9 cellular contexts compared by ENCODE assay signal in genomic region chr20:38883081-38883980, GRCh38. TPM values are rescaled to one million over a fixed set of nuclear protein-coding genes. Genes with fewer than 3 reads are reported as not detected.
DNase-seq lines count a peak whose midpoint lies in the region; ATAC-seq and TF ChIP-seq lines count a peak whose summit lies in the region.
"Had no signal": no experiment of that assay in that cellular context is flagged by ENCODE, and none has a peak within 500 bp of the region (broad histone marks: within the 10 kb centered on the region; RNA-seq: fewer than 3 reads in every experiment).

No MANE protein-coding gene starts in this region.

- H3K9me3 ChIP-seq in OCI-LY7 (ENCODE audit: low read length) (no peaks in the 10 kb centered on the region), Caco-2 (no peaks in the 10 kb centered on the region)

- H3K4me1 Mint-ChIP-seq in activated naive CD8-positive, alpha-beta T cell (ENCODE audit: low read depth): peaks cover 39% of the 10 kb centered on the region
- H3K4me1 Mint-ChIP-seq in activated naive CD8-positive, alpha-beta T cell treated with anti-CD3 and anti-CD28 coated beads for 36 hours: peaks cover 40% of the 10 kb centered on the region
- no peaks in the 10 kb centered on the region for H3K4me1 Mint-ChIP-seq in Caco-2 (ENCODE audit: low read depth, unreplicated experiment)

- DNase-seq in activated naive CD8-positive, alpha-beta T cell treated with anti-CD3 and anti-CD28 coated beads for 36 hours: no peak
- DNase-seq in OCI-LY7 (ENCODE audit: low spot score): peak; percentile 63
- no peak for DNase-seq in epithelial cell of proximal tubule (ENCODE audit: low read depth)
- peak in 32 of 49 donors; percentile 11 to 93 (median 38) for DNase-seq in substantia nigra (lab: John Stamatoyannopoulos, UW)
- no peak for DNase-seq in globus pallidus (ENCODE audit: low spot score)
- DNase-seq in Caco-2: no peak
- DNase-seq: DND-41 had no signal

- H3K9me2 ChIP-seq in OCI-LY7 (ENCODE audit: insufficient read depth, low read length): no peaks in the 10 kb centered on the region

- peaks cover 9% of the 10 kb centered on the region for H3K36me3 Mint-ChIP-seq in activated naive CD8-positive, alpha-beta T cell
- peaks cover 16% of the 10 kb centered on the region for H3K36me3 Mint-ChIP-seq in activated naive CD8-positive, alpha-beta T cell treated with anti-CD3 and anti-CD28 coated beads for 36 hours
- H3K36me3 Mint-ChIP-seq in Caco-2 (ENCODE audit: insufficient read depth, unreplicated experiment): no peaks in the 10 kb centered on the region

- no peaks in the 10 kb centered on the region for H4K20me1 ChIP-seq in OCI-LY7 (ENCODE audit: insufficient read depth, low read length)

- H3K27ac ChIP-seq in OCI-LY7 (ENCODE audit: low read depth, low read length, poor library complexity, severe bottlenecking): peak overlapping the region; percentile 97
- H3K27ac ChIP-seq in substantia nigra (ENCODE audit: low read depth, low read length, poor library complexity, severe bottlenecking): peak overlapping the region; percentile 92

- CTCF ChIA-PET in OCI-LY7 (lab: Charles Lee; ENCODE audit: unreplicated experiment): interaction anchor here (0.7 to 3.4 kb wide), 8 partner anchors 8 to 211 kb away, joined by 3 to 34 read pairs (median 4); no protein-coding TSS in a partner anchor
- CTCF ChIA-PET in Caco-2 (lab: Charles Lee): interaction anchor here (1.3 to 1.7 kb wide), 3 partner anchors 10 to 79 kb away, joined by 4 to 7 read pairs (median 6); partner anchors contain the start of gene DHX35

- intact Hi-C loops in OCI-LY7 (cut with micrococcal nuclease; ENCODE audit: unreplicated experiment) (no loop called here), Caco-2 (cut with micrococcal nuclease; ENCODE audit: unreplicated experiment) (no loop called here)

- no peaks in the 10 kb centered on the region for H3K27me3 ChIP-seq in Caco-2 (replicated peaks; ENCODE audit: control insufficient read depth, insufficient read depth, low read length)

- no peaks in the 10 kb centered on the region for H3K27me3 Mint-ChIP-seq in activated naive CD8-positive, alpha-beta T cell
- no peaks in the 10 kb centered on the region for H3K27me3 Mint-ChIP-seq in activated naive CD8-positive, alpha-beta T cell treated with anti-CD3 and anti-CD28 coated beads for 36 hours
- H3K27me3 Mint-ChIP-seq in Caco-2 (ENCODE audit: insufficient read depth, unreplicated experiment): peaks cover 23% of the 10 kb centered on the region

- H3K4me1 ChIP-seq in OCI-LY7 (ENCODE audit: insufficient read depth, low read length, poor library complexity, severe bottlenecking) (peaks cover 81% of the 10 kb centered on the region), Caco-2 (peaks cover 8% of the 10 kb centered on the region; the same call in 1 of the 2 replicates)

- H3K4me3 Mint-ChIP-seq in activated naive CD8-positive, alpha-beta T cell: no peak overlapping the region
- H3K4me3 Mint-ChIP-seq in activated naive CD8-positive, alpha-beta T cell treated with anti-CD3 and anti-CD28 coated beads for 36 hours: no peak overlapping the region
- H3K4me3 Mint-ChIP-seq in Caco-2 (ENCODE audit: unreplicated experiment): no peak overlapping the region

- peak overlapping the region; percentile 70 for H3K4me2 ChIP-seq in OCI-LY7 (ENCODE audit: low read length)

- TF ChIP-seq CTCF in OCI-LY7 (conservative IDR thresholded peaks at IDR 0.05; ENCODE audit: low read length): peak; percentile 63
- TF ChIP-seq CTCF in epithelial cell of proximal tubule (conservative IDR thresholded peaks at IDR 0.05; ENCODE audit: low read depth, low read length): peak; percentile 23
- peak in 1 of 2 experiments; percentile 11 for TF ChIP-seq CTCF in Caco-2 (IDR thresholded peaks at IDR 0.05; ENCODE audit: insufficient read depth in 1 of 2, low read depth in 1 of 2, low read length in 1 of 2, severe bottlenecking in 1 of 2, unreplicated experiment in 1 of 2)

- H3K79me2 ChIP-seq in OCI-LY7 (ENCODE audit: insufficient read depth, low read depth, low read length): peaks cover 60% of the 10 kb centered on the region

- H3K27ac Mint-ChIP-seq in activated naive CD8-positive, alpha-beta T cell: peak overlapping the region; percentile 87
- no peak overlapping the region for H3K27ac Mint-ChIP-seq in activated naive CD8-positive, alpha-beta T cell treated with anti-CD3 and anti-CD28 coated beads for 36 hours
- H3K27ac Mint-ChIP-seq in Caco-2 (ENCODE audit: unreplicated experiment): no peak overlapping the region

- H3K4me3 ChIP-seq in OCI-LY7 (ENCODE audit: low read depth, low read length, poor library complexity, severe bottlenecking): peak overlapping the region; percentile 36
- no peak overlapping the region for H3K4me3 ChIP-seq in epithelial cell of proximal tubule (ENCODE audit: low read depth, low read length)
- no peak overlapping the region for H3K4me3 ChIP-seq in Caco-2 (ENCODE audit: low read depth, low read length)

- no TSS peak for BruUV-seq in OCI-LY7 (replicated peaks; lab: Mats Ljungman, UMichigan)
- no TSS peak for BruUV-seq in Caco-2 (replicated peaks; lab: Mats Ljungman, UMichigan)

- H3K36me3 ChIP-seq in OCI-LY7 (ENCODE audit: insufficient read depth, low read length) (no peaks in the 10 kb centered on the region), Caco-2 (ENCODE audit: control insufficient read depth, insufficient read depth, low read length) (no peaks in the 10 kb centered on the region)

- POLR2A ChIA-PET in OCI-LY7 (lab: Charles Lee) (interaction anchor here (0.7 to 7.5 kb wide), 16 partner anchors 9 to 77 kb away, joined by 3 to 85 read pairs (median 4); partner anchors contain the start of gene PPP1R16B), Caco-2 (lab: Charles Lee) (no interaction called here)

- no peaks in the 10 kb centered on the region for H3K9me3 Mint-ChIP-seq in activated naive CD8-positive, alpha-beta T cell (ENCODE audit: low read depth)
- H3K9me3 Mint-ChIP-seq in activated naive CD8-positive, alpha-beta T cell treated with anti-CD3 and anti-CD28 coated beads for 36 hours: no peaks in the 10 kb centered on the region
- no peaks in the 10 kb centered on the region for H3K9me3 Mint-ChIP-seq in Caco-2 (ENCODE audit: unreplicated experiment)

- no peak for ATAC-seq in HG03521 (IDR thresholded peaks at IDR 0.05; ENCODE audit: unreplicated experiment)

- peak overlapping the region; percentile 0; the same call in 1 of the 2 replicates for H2AFZ ChIP-seq in OCI-LY7 (ENCODE audit: low read length)

RNA-seq across cellular contexts. Expression of gene FAM83D, which starts 42.9 kb away (rescaled TPM):
- 10 to 100 TPM; 11.8 to 14.2 TPM for total RNA-seq in activated naive CD8-positive, alpha-beta T cell treated with anti-CD3 and anti-CD28 coated beads for 36 hours
- total RNA-seq in OCI-LY7 (2014; rRNA removed; shearing (Covaris generic)): 33.2 and 48.2 TPM in 2 replicates
- total RNA-seq in OCI-LY7 (2022): 32.6 and 32.9 TPM in 2 replicates
- total RNA-seq in epithelial cell of proximal tubule: 56.7 and 72.8 TPM in 2 replicates
- total RNA-seq in Caco-2 (2022): 82.4 and 86.3 TPM in 2 replicates

Comparison
In these comparisons a context has a peak if more than half of its experiments do, and no peak if none do; other contexts are left out.
1. DNase-seq: peak in OCI-LY7 (single experiment) and substantia nigra (32 of 49); none in activated naive CD8-positive, alpha-beta T cell treated with anti-CD3 and anti-CD28 coated beads for 36 hours (single experiment), epithelial cell of proximal tubule (single experiment), globus pallidus (single experiment) and Caco-2 (0 of 2).